In the genomic region with DNA sequence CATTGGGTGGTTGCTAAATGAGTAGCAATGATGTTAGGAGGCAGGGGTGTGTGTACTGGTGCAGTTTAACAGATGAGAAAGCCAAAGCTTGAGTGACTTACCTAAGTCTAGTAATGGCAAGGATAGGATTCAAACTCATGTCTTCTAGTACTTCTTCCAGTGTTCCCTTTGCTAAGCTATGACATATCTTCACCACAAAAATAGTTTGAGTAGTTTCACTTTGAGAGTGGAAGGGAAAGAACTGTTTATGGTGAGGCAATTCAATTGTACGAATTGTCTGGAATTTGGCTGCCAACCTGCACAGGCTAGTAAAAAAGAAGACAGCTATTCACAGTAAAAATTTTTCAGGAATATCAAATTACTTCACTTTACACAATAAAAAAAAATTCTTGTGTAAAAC, we compare ENCODE assay signal across 22 cellular contexts.
DNase-seq lines count a peak whose midpoint lies in the region; ATAC-seq and TF ChIP-seq lines count a peak whose summit lies in the region.
"Had no signal": no experiment of that assay in that cellular context is flagged by ENCODE, and none has a peak within 500 bp of the region (broad histone marks: within the 10 kb centered on the region; RNA-seq: fewer than 3 reads in every experiment).

No MANE protein-coding gene starts in this region.

- H3K4me2 ChIP-seq in IMR-90 (ENCODE audit: low read depth, low read length) = peak overlapping the region; percentile 38

- dilution Hi-C loops in IMR-90 (cut with HindIII; ENCODE audit: low sequenced_read_pairs, unreplicated experiment) = no loop called here

- no peaks in the 10 kb centered on the region for H4K20me1 ChIP-seq in IMR-90 (ENCODE audit: insufficient read depth, low read length)

- H3K79me1 ChIP-seq in IMR-90 (ENCODE audit: low read depth in 1 of 2, low read length in 2 of 2) = peaks cover 8 to 19% of the 10 kb centered on the region in 2 experiments

- WGBS in IMR-90 (ENCODE audit: extremely low coverage in 2 of 2, insufficient read length in 1 of 2), 2 experiments = no CpG with 5 or more reads among the region's 1 CpG
- 39 to 69% (median 65%) methylated on average over 1 of the region's 1 CpG for WGBS in spleen, 5 donors

- H3K56ac ChIP-seq in IMR-90 (ENCODE audit: extremely low read depth, insufficient read depth, low read length) = 0 out of 2 replicates have a peak overlapping the region, but pooled peaks have one; percentile 22

- H2BK15ac ChIP-seq in IMR-90 (ENCODE audit: low read depth, low read length) = 0 out of 3 replicates have a peak overlapping the region, but pooled peaks have one; percentile 27

- H3K23ac ChIP-seq in IMR-90 (ENCODE audit: low read depth, low read length) = peak overlapping the region; percentile 77

- peak overlapping the region; percentile 69 for H3K14ac ChIP-seq in IMR-90 (replicated peaks; ENCODE audit: low read depth, low read length)

- BruUV-seq in IMR-90 (replicated peaks; lab: Mats Ljungman, UMichigan) = no TSS peak

- no peaks in the 10 kb centered on the region for H3K27me3 ChIP-seq in IMR-90 (ENCODE audit: control insufficient read depth, insufficient read depth, low read length)
- no peaks in the 10 kb centered on the region for H3K27me3 ChIP-seq in spleen (replicated peaks in 1 of 7)
- H3K27me3 ChIP-seq: BE2C, cardiac muscle cell, heart right ventricle had no signal

- peak overlapping the region; percentile 85 for H2BK5ac ChIP-seq in IMR-90 (ENCODE audit: low read depth, low read length, poor library complexity, severe bottlenecking)

- peak overlapping the region; percentile 54; the same call in 1 of the 2 replicates for H3K27ac ChIP-seq in IMR-90 (ENCODE audit: insufficient read depth, low read length)
- no peak overlapping the region for H3K27ac ChIP-seq in spleen
- H3K27ac ChIP-seq: cardiac muscle cell, heart right ventricle, skin epidermis, WERI-Rb-1 had no signal

- H2AFZ ChIP-seq in IMR-90 (replicated peaks; ENCODE audit: low read length, poor library complexity) = no peak overlapping the region

- peak overlapping the region; percentile 62 for H3K4ac ChIP-seq in IMR-90 (ENCODE audit: low read depth, low read length)

- peak overlapping the region; percentile 76 for H2BK20ac ChIP-seq in IMR-90 (ENCODE audit: low read depth, low read length)

- no peak overlapping the region for H3K9ac ChIP-seq in IMR-90 (ENCODE audit: low read depth, low read length)

- no peak overlapping the region for H2AK5ac ChIP-seq in IMR-90 (ENCODE audit: low read depth, low read length)

- POLR2A ChIA-PET in IMR-90 (lab: Charles Lee; ENCODE audit: unreplicated experiment) = no interaction called here

- peaks cover 3% of the 10 kb centered on the region; the same call in 1 of the 2 replicates for H3K9me1 ChIP-seq in IMR-90 (ENCODE audit: insufficient read depth, low read length)

- H2AK9ac ChIP-seq in IMR-90 (replicated peaks; ENCODE audit: low read depth, low read length, poor library complexity) = no peak overlapping the region

- peak overlapping the region in 1 of 2 experiments; percentile 62; a peak in 2 of 4 replicates for H4K8ac ChIP-seq in IMR-90 (ENCODE audit: low read depth in 2 of 2, low read length in 2 of 2)

- no peak for TF ChIP-seq RAD21 in IMR-90 (IDR thresholded peaks at IDR 0.05; ENCODE audit: low read length)

- intact Hi-C loops in IMR-90 (cut with micrococcal nuclease) (loop anchor here (5.0 kb wide), 1 partner anchor 138 kb away; a partner anchor contains a TSS), spleen (cut with DNase I; ENCODE audit: low total_unique reads) (no loop called here)

- H3K9me3 ChIP-seq in IMR-90 (ENCODE audit: control insufficient read depth, insufficient read depth, low read length) = no peaks in the 10 kb centered on the region
- no peaks in the 10 kb centered on the region for H3K9me3 ChIP-seq in spleen
- H3K9me3 ChIP-seq: BE2C, heart right ventricle had no signal

- H3K4me3 ChIP-seq in IMR-90 (ENCODE audit: insufficient read depth, low read depth, low read length) = no peak overlapping the region
- no peak overlapping the region for H3K4me3 ChIP-seq in astrocyte of the spinal cord (ENCODE audit: low read depth, low read length)
- H3K4me3 ChIP-seq in spleen = no peak overlapping the region
- H3K4me3 ChIP-seq: cardiac muscle cell, heart right ventricle, skin epidermis had no signal

- peak overlapping the region; percentile 66; the same call in 1 of the 2 replicates for H4K5ac ChIP-seq in IMR-90 (ENCODE audit: low read depth, low read length)

- peaks cover 2% of the 10 kb centered on the region; the same call in 1 of the 2 replicates for H3K4me1 ChIP-seq in IMR-90 (ENCODE audit: control insufficient read depth, insufficient read depth, low read length)
- no peaks in the 10 kb centered on the region for H3K4me1 ChIP-seq in spleen
- H3K4me1 ChIP-seq: BE2C had no signal

- H3K18ac ChIP-seq in IMR-90 (ENCODE audit: low read depth, low read length) = peak overlapping the region; percentile 59; the same call in 1 of the 2 replicates

- DNase-seq in EH (ENCODE audit: low read depth) (peak; percentile 76), IMR-90 (peak; percentile 69), astrocyte of the spinal cord (ENCODE audit: low read depth, low spot score) (peak; percentile 47), lung microvascular endothelial cell (ENCODE audit: low read depth in 2 of 2) (peak; percentile 15 to 20), NCI-H2081 (lab: John Stamatoyannopoulos, UW) (no peak), spleen (no peak), NOMO-1 treated with DMSO at 0.1 percent for 48 hours (lab: John Stamatoyannopoulos, UW; ENCODE audit: unreplicated experiment) (no peak), COLO668 (lab: John Stamatoyannopoulos, UW; ENCODE audit: unreplicated experiment) (no peak)
- DNase-seq: activated CD4-positive, alpha-beta memory T cell treated with anti-CD3 and anti-CD28 coated beads, Interleukin-2, amount 10 ng/mL, durations not matched to agents 7 days and 5 days; activated naive CD8-positive, alpha-beta T cell treated with anti-CD3 and anti-CD28 coated beads for 36 hours; activated T-cell treated with anti-CD3 and anti-CD28 coated beads, Interleukin-2, amount 50 U/mL, for 48 hours; BE2C; heart right ventricle; islet precursor cell; mesendoderm; NCI-H1092; NCI-H510A; stimulated activated CD4-positive, alpha-beta T cell treated with anti-CD3 and anti-CD28 coated beads, Interleukin-4, amount 100 ng/mL, for 1 hour; WERI-Rb-1 had no signal

- TF ChIP-seq CTCF in IMR-90 (conservative IDR thresholded peaks at IDR 0.05; ENCODE audit: low read depth, low read length) (no peak), astrocyte of the spinal cord (IDR thresholded peaks at IDR 0.05; ENCODE audit: low read depth, low read length) (no peak), spleen (IDR thresholded peaks at IDR 0.05 in 8 of 11, conservative IDR thresholded peaks at IDR 0.05 in 3 of 11) (no peak)

- H4K91ac ChIP-seq in IMR-90 (ENCODE audit: insufficient read depth, low read depth, low read length) = peak overlapping the region; percentile 77

- peak; percentile 73 for ATAC-seq in IMR-90 (ENCODE audit: low read depth)
- ATAC-seq: heart right ventricle, Right ventricle myocardium inferior had no signal

- peak overlapping the region; percentile 75 for H2BK120ac ChIP-seq in IMR-90 (ENCODE audit: low read depth, low read length)

- no peak for TF ChIP-seq POLR2A in IMR-90 (IDR thresholded peaks at IDR 0.05; ENCODE audit: low read depth, low read length)
- TF ChIP-seq POLR2A in spleen (IDR thresholded peaks at IDR 0.05) = no peak

- H3K36me3 ChIP-seq in IMR-90 (ENCODE audit: control insufficient read depth, insufficient read depth, low read length) (peaks cover 8% of the 10 kb centered on the region), spleen (peaks cover 0 to 80% (median 2%) of the 10 kb centered on the region in 6 donors)
- H3K36me3 ChIP-seq: BE2C had no signal

- CTCF ChIA-PET in IMR-90 (lab: Yijun Ruan, JAX) = interaction anchor here (0.6 to 0.8 kb wide), 2 partner anchors 10 to 11 kb away, joined by 3 to 5 read pairs; no protein-coding TSS in a partner anchor

- in situ Hi-C loops in IMR-90 (cut with MboI; ENCODE audit: low sequenced_read_pairs) (no loop called here), astrocyte of the spinal cord (cut with HindIII; ENCODE audit: low sequenced_read_pairs) (no loop called here)

TF ChIP-seq in IMR-90, 13 proteins besides CTCF, POLR2A, EP300 and RAD21:
- TF ChIP-seq MAZ (IDR thresholded peaks at IDR 0.05; ENCODE audit: borderline replicate concordance, low read depth, low read length) (no peak), CEBPB (IDR thresholded peaks at IDR 0.05; ENCODE audit: low read depth, low read length) (peak; percentile 43; the same call in 1 of the 2 replicates)
TF ChIP-seq in IMR-90: peak in this region for 1.

Comparison
In these comparisons a context has a peak if more than half of its experiments do, and no peak if none do; other contexts are left out.
1. DNase-seq: peak in EH (single experiment), IMR-90 (single experiment), astrocyte of the spinal cord (single experiment) and lung microvascular endothelial cell (2 of 2); none in NCI-H2081 (0 of 2), spleen (single experiment), NOMO-1 treated with DMSO at 0.1 percent for 48 hours (single experiment) and COLO668 (single experiment).